ENCODE assay signal across 2 cellular contexts in genomic region chr11:113314065-113314388, GRCh38.
TF ChIP-seq lines count a peak whose summit lies in the region.

No MANE protein-coding gene starts in this region.

TF ChIP-seq in SK-N-SH, 30 proteins besides CTCF, POLR2A, EP300 and RAD21 (continued from another document):
- TF ChIP-seq PBX3 (IDR thresholded peaks at IDR 0.05) (no peak), EZH2phosphoT487 (IDR thresholded peaks at IDR 0.05; ENCODE audit: borderline replicate concordance, low read depth) (no peak), RFX5 (IDR thresholded peaks at IDR 0.05; ENCODE audit: low read length) (no peak), MXI1 (IDR thresholded peaks at IDR 0.05; ENCODE audit: low read depth, low read length) (no peak), JUND (IDR thresholded peaks at IDR 0.05) (no peak)

TF ChIP-seq in SK-N-SH treated with all-trans-retinoic acid at 6 μM for 48 hours, 23 proteins besides CTCF, POLR2A, EP300 and RAD21 (continued from another document):
- TF ChIP-seq ZNF70 (CRISPR knock-in tag; IDR thresholded peaks at IDR 0.05) (no peak), ZC3H10 (CRISPR knock-in tag; IDR thresholded peaks at IDR 0.05) (no peak), TOX (CRISPR knock-in tag; IDR thresholded peaks at IDR 0.05; ENCODE audit: borderline replicate concordance) (no peak)
